Comparison of ENCODE assay signal across 9 cellular contexts in genomic region chr3:125512135-125512920, GRCh38. TPM values are rescaled to one million over a fixed set of nuclear protein-coding genes. Genes with fewer than 3 reads are reported as not detected.
A peak's percentile ranks its signal among the peaks of the same experiment; 100 is the strongest.
DNase-seq lines count a peak whose midpoint lies in the region; ATAC-seq and TF ChIP-seq lines count a peak whose summit lies in the region.
"Had no signal": no experiment of that assay in that cellular context is flagged by ENCODE, and none has a peak within 500 bp of the region (broad histone marks: within the 10 kb centered on the region; RNA-seq: fewer than 3 reads in every experiment).

No MANE protein-coding gene starts in this region.

- H3K27me3 ChIP-seq in Karpas-422 (ENCODE audit: low read length) (no peaks in the 10 kb centered on the region), adrenal gland (no peaks in the 10 kb centered on the region)

- H3K4me1 ChIP-seq in Karpas-422 (ENCODE audit: low read length) (peaks cover 10% of the 10 kb centered on the region), adrenal gland (replicated peaks in 1 of 2) (peaks cover 14 to 36% of the 10 kb centered on the region in 2 donors)

- H3K9me3 ChIP-seq in Karpas-422 (ENCODE audit: low read length): peaks cover 12% of the 10 kb centered on the region
- peaks cover 0 to under 1% (median 0%) of the 10 kb centered on the region in 3 donors for H3K9me3 ChIP-seq in adrenal gland (replicated peaks in 1 of 3)

- H3K9ac ChIP-seq in Karpas-422 (ENCODE audit: low read length): no peak overlapping the region

- 34 to 56% (median 49%) methylated on average over 4 of the region's 4 CpGs for WGBS in adrenal gland, 4 donors

- intact Hi-C loops in adrenal gland (cut with DNase I): no loop called here

- H3K4me3 ChIP-seq in Karpas-422 (ENCODE audit: low read length) (no peak overlapping the region), adrenal gland (no peak overlapping the region)
- H3K4me3 ChIP-seq: GM23338 had no signal

- ATAC-seq in GM18868 (IDR thresholded peaks at IDR 0.05; ENCODE audit: unreplicated experiment) (peak; percentile 69), GM21526 (IDR thresholded peaks at IDR 0.05; ENCODE audit: low FRiP score, unreplicated experiment) (no peak), GM21529 (IDR thresholded peaks at IDR 0.05; ENCODE audit: unreplicated experiment) (no peak)
- ATAC-seq: GM23338 had no signal

- H3K9me2 ChIP-seq in Karpas-422 (replicated peaks; ENCODE audit: insufficient read depth, low read length): no peaks in the 10 kb centered on the region

- H2AFZ ChIP-seq in Karpas-422 (ENCODE audit: low read length): no peak overlapping the region
- H2AFZ ChIP-seq: GM23338 had no signal

- H3K27ac ChIP-seq in Karpas-422 (ENCODE audit: low read length): no peak overlapping the region
- peak overlapping the region in 3 of 5 donors; percentile 12 to 43 (median 26) for H3K27ac ChIP-seq in adrenal gland

- no peak for TF ChIP-seq POLR2A in adrenal gland (IDR thresholded peaks at IDR 0.05)

- H4K20me1 ChIP-seq in Karpas-422 (ENCODE audit: insufficient read depth, low read depth, low read length): no peaks in the 10 kb centered on the region

- TF ChIP-seq CTCF in adrenal gland (IDR thresholded peaks at IDR 0.05): no peak

- H3K79me2 ChIP-seq in Karpas-422 (ENCODE audit: low read length): peaks cover 93% of the 10 kb centered on the region

- peak; percentile 54 for DNase-seq in Karpas-422
- peak in 5 of 7 donors; percentile 25 to 65 (median 53) for DNase-seq in adrenal gland
- peak; percentile 47 for DNase-seq in pulmonary artery endothelial cell (ENCODE audit: low read depth, low spot score)
- no peak for DNase-seq in GOT3 (lab: John Stamatoyannopoulos, UW)
- no peak for DNase-seq in NCI-H1048 (lab: John Stamatoyannopoulos, UW)

- no peak overlapping the region for H3K4me2 ChIP-seq in Karpas-422 (ENCODE audit: low read depth, low read length, poor library complexity, severe bottlenecking)
- H3K4me2 ChIP-seq: GM23338 had no signal

- H3K36me3 ChIP-seq in Karpas-422 (ENCODE audit: insufficient read depth, low read length) (peaks cover 44% of the 10 kb centered on the region), adrenal gland (replicated peaks in 1 of 2) (peaks cover 0 to 10% of the 10 kb centered on the region in 2 donors)

RNA-seq across cellular contexts. Expression of gene SNX4, which starts 7.7 kb away (rescaled TPM):
- total RNA-seq in Karpas-422 (2014; rRNA removed; shearing (Covaris generic); ENCODE audit: low replicate concordance): 45.8 and 47.0 TPM in 2 replicates
- total RNA-seq in adrenal gland: 10 to 100 TPM; 31.5 to 90.4 (median 51.3) TPM
- 10 to 100 TPM; 15.8 to 51.3 (median 19.1) TPM for polyA plus RNA-seq in adrenal gland
- 35.2 and 44.3 TPM in 2 replicates for total RNA-seq in pulmonary artery endothelial cell

Comparison
In these comparisons a context has a peak if more than half of its experiments do, and no peak if none do; other contexts are left out.
1. DNase-seq: peak in Karpas-422 (single experiment), adrenal gland (5 of 7) and pulmonary artery endothelial cell (single experiment); none in GOT3 (single experiment) and NCI-H1048 (single experiment).